In genomic region chr1:4087530-4088420, GRCh38 we compare ENCODE assay signal across 14 cellular contexts.
"Had no signal": no experiment of that assay in that cellular context is flagged by ENCODE, and none has a peak within 500 bp of the region (broad histone marks: within the 10 kb centered on the region; RNA-seq: fewer than 3 reads in every experiment).

No MANE protein-coding gene starts in this region.

- DNase-seq: activated CD4-positive, alpha-beta T cell treated with anti-CD3 and anti-CD28 coated beads for 4 hours; activated CD8-positive, alpha-beta memory T cell treated with anti-CD3 and anti-CD28 coated beads, Interleukin-2, amount 10 ng/mL, durations not matched to agents 7 days and 5 days; activated naive CD8-positive, alpha-beta T cell treated with anti-CD3 and anti-CD28 coated beads, Interleukin-2, amount 10 ng/mL, durations not matched to agents 7 days and 5 days; anterior cingulate cortex; dorsolateral prefrontal cortex; kidney; retina; Right ventricle myocardium superior; SK-N-SH; small intestine; stimulated activated CD4-positive, alpha-beta T cell treated with anti-CD3 and anti-CD28 coated beads, Interleukin-2, amount 100 ng/mL, for 24 hours; T-helper 1 cell had no signal

- H3K4me3 Mint-ChIP-seq: activated CD8-positive, alpha-beta memory T cell treated with anti-CD3 and anti-CD28 coated beads, Interleukin-2, amount 10 ng/mL, durations not matched to agents 7 days and 5 days; activated naive CD8-positive, alpha-beta T cell treated with anti-CD3 and anti-CD28 coated beads, Interleukin-2, amount 10 ng/mL, durations not matched to agents 7 days and 5 days; mesothelial cell of epicardium had no signal

- H3K4me1 Mint-ChIP-seq: activated CD8-positive, alpha-beta memory T cell treated with anti-CD3 and anti-CD28 coated beads, Interleukin-2, amount 10 ng/mL, durations not matched to agents 7 days and 5 days; activated naive CD8-positive, alpha-beta T cell treated with anti-CD3 and anti-CD28 coated beads, Interleukin-2, amount 10 ng/mL, durations not matched to agents 7 days and 5 days; mesothelial cell of epicardium had no signal

- H3K36me3 Mint-ChIP-seq: activated CD8-positive, alpha-beta memory T cell treated with anti-CD3 and anti-CD28 coated beads, Interleukin-2, amount 10 ng/mL, durations not matched to agents 7 days and 5 days; activated naive CD8-positive, alpha-beta T cell treated with anti-CD3 and anti-CD28 coated beads, Interleukin-2, amount 10 ng/mL, durations not matched to agents 7 days and 5 days; mesothelial cell of epicardium had no signal

- H3K27ac Mint-ChIP-seq: activated CD8-positive, alpha-beta memory T cell treated with anti-CD3 and anti-CD28 coated beads, Interleukin-2, amount 10 ng/mL, durations not matched to agents 7 days and 5 days; activated naive CD8-positive, alpha-beta T cell treated with anti-CD3 and anti-CD28 coated beads, Interleukin-2, amount 10 ng/mL, durations not matched to agents 7 days and 5 days; activated T-helper 2 cell treated with anti-CD3 and anti-CD28 coated beads, Interferon-gamma antibody, Interleukin-2, Interleukin-4, amounts not matched to agents 10 μg/mL and 5 μg/mL and 100 μg/mL, durations not matched to agents 14 hours and 24 hours and 36 hours; mesothelial cell of epicardium had no signal

- ATAC-seq: activated CD8-positive, alpha-beta memory T cell treated with anti-CD3 and anti-CD28 coated beads, Interleukin-2, amount 10 ng/mL, durations not matched to agents 7 days and 5 days had no signal

- H3K27me3 Mint-ChIP-seq: activated CD8-positive, alpha-beta memory T cell treated with anti-CD3 and anti-CD28 coated beads, Interleukin-2, amount 10 ng/mL, durations not matched to agents 7 days and 5 days had no signal

- H3K9me3 Mint-ChIP-seq: activated naive CD8-positive, alpha-beta T cell treated with anti-CD3 and anti-CD28 coated beads, Interleukin-2, amount 10 ng/mL, durations not matched to agents 7 days and 5 days had no signal
